In the genomic region with DNA sequence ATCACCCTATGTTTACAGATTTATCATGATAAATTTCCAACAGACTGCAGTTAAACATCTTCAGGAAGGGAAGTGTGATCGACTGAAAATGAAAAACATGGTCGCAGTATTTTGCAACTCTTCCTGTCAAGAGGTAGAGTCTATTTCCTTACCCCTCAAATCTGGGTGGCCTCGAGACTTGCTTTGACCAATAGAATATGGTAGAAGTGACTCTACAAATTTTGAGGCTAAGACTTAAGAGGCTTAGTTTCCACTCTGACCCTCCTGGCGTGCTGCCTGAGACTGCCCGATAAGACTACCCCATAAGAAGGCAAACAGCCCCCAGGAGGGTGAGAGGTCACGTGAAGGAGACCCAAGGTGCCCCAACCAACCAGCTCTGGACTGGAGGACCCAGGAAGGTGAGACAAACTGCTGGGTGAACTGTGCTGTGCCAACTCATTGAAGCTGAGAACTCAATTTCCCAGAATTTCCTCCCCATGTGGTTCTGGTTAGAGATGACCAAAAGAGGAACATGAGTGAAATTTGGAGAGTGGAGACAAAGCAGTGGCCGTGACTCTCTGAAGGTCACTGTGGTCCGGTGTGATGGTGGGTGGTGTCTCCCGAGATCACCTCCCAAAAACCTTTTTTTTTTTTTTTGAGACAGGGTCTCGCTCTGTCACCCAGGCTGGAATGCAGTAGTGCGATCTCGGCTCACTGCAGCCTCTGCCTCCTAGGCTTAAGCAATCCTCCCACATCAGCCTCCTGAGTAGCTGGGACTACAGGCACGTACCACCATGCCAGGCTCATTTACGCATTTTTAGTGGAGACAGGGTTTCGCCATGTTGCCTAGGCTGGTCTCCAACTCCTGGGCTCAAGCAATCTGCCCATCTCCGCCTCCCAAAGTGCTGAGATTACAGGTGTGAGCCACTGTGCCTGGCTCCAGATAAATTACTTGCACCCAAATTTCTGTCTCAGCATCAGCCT, we compare ENCODE assay signal across 1 cellular context.
TF ChIP-seq lines count a peak whose summit lies in the region.

No MANE protein-coding gene starts in this region.

TF ChIP-seq in K562, 482 proteins besides CTCF, POLR2A, EP300 and RAD21 (continues in another document):
- peak; percentile 33; the same call in 1 of the 2 replicates for TF ChIP-seq SMARCA4 (IDR thresholded peaks at IDR 0.05)
- TF ChIP-seq MECOM (CRISPR knock-in tag; IDR thresholded peaks at IDR 0.05): no peak
- no peak for TF ChIP-seq EHMT2 (IDR thresholded peaks at IDR 0.05)
- TF ChIP-seq HNRNPL (IDR thresholded peaks at IDR 0.05; ENCODE audit: low read depth, low read length): no peak
- TF ChIP-seq SNAPC5 (CRISPR knock-in tag; IDR thresholded peaks at IDR 0.05): no peak
- TF ChIP-seq ZNF140 (CRISPR knock-in tag; IDR thresholded peaks at IDR 0.05): no peak
- TF ChIP-seq, protein P1, sequence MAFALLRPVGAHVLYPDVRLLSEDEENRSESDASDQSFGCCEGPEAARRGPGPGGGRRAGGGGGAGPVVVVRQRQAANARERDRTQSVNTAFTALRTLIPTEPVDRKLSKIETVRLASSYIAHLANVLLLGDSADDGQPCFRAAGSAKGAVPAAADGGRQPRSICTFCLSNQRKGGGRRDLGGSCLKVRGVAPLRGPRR (CRISPR knock-in tag; IDR thresholded peaks at IDR 0.05): no peak
- TF ChIP-seq ELF4 (CRISPR knock-in tag; IDR thresholded peaks at IDR 0.05): no peak
- peak; percentile 42; the same call in 1 of the 2 replicates for TF ChIP-seq RAD51 (IDR thresholded peaks at IDR 0.05; ENCODE audit: borderline replicate concordance, low read depth)
- TF ChIP-seq, protein P2, sequence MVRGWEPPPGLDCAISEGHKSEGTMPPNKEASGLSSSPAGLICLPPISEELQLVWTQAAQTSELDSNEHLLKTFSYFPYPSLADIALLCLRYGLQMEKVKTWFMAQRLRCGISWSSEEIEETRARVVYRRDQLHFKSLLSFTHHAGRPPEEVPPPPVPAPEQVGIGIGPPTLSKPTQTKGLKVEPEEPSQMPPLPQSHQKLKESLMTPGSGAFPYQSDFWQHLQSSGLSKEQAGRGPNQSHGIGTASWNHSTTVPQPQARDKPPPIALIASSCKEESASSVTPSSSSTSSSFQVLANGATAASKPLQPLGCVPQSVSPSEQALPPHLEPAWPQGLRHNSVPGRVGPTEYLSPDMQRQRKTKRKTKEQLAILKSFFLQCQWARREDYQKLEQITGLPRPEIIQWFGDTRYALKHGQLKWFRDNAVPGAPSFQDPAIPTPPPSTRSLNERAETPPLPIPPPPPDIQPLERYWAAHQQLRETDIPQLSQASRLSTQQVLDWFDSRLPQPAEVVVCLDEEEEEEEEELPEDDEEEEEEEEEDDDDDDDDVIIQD (CRISPR knock-in tag; IDR thresholded peaks at IDR 0.05): no peak
- no peak for TF ChIP-seq RBM17 (IDR thresholded peaks at IDR 0.05; ENCODE audit: borderline replicate concordance, low read depth, low read length)
- TF ChIP-seq HCFC1 (IDR thresholded peaks at IDR 0.05; ENCODE audit: low read depth, low read length): no peak
- no peak for TF ChIP-seq EZH2 (IDR thresholded peaks at IDR 0.05; ENCODE audit: borderline replicate concordance, low read depth, low read length)
- TF ChIP-seq YBX1 (IDR thresholded peaks at IDR 0.05): no peak
- TF ChIP-seq, protein P3, sequence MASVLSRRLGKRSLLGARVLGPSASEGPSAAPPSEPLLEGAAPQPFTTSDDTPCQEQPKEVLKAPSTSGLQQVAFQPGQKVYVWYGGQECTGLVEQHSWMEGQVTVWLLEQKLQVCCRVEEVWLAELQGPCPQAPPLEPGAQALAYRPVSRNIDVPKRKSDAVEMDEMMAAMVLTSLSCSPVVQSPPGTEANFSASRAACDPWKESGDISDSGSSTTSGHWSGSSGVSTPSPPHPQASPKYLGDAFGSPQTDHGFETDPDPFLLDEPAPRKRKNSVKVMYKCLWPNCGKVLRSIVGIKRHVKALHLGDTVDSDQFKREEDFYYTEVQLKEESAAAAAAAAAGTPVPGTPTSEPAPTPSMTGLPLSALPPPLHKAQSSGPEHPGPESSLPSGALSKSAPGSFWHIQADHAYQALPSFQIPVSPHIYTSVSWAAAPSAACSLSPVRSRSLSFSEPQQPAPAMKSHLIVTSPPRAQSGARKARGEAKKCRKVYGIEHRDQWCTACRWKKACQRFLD (CRISPR knock-in tag; IDR thresholded peaks at IDR 0.05): no peak
- TF ChIP-seq BACH1 (tag; IDR thresholded peaks at IDR 0.05): 0 out of 2 replicates have a peak, but pooled peaks have one; percentile 46
- no peak for TF ChIP-seq U2AF1 (optimal IDR thresholded peaks at IDR 0.05; ENCODE audit: low read depth, low read length)
- TF ChIP-seq, protein P4, sequence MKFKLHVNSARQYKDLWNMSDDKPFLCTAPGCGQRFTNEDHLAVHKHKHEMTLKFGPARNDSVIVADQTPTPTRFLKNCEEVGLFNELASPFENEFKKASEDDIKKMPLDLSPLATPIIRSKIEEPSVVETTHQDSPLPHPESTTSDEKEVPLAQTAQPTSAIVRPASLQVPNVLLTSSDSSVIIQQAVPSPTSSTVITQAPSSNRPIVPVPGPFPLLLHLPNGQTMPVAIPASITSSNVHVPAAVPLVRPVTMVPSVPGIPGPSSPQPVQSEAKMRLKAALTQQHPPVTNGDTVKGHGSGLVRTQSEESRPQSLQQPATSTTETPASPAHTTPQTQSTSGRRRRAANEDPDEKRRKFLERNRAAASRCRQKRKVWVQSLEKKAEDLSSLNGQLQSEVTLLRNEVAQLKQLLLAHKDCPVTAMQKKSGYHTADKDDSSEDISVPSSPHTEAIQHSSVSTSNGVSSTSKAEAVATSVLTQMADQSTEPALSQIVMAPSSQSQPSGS (CRISPR knock-in tag; IDR thresholded peaks at IDR 0.05): no peak
- TF ChIP-seq, protein P5, sequence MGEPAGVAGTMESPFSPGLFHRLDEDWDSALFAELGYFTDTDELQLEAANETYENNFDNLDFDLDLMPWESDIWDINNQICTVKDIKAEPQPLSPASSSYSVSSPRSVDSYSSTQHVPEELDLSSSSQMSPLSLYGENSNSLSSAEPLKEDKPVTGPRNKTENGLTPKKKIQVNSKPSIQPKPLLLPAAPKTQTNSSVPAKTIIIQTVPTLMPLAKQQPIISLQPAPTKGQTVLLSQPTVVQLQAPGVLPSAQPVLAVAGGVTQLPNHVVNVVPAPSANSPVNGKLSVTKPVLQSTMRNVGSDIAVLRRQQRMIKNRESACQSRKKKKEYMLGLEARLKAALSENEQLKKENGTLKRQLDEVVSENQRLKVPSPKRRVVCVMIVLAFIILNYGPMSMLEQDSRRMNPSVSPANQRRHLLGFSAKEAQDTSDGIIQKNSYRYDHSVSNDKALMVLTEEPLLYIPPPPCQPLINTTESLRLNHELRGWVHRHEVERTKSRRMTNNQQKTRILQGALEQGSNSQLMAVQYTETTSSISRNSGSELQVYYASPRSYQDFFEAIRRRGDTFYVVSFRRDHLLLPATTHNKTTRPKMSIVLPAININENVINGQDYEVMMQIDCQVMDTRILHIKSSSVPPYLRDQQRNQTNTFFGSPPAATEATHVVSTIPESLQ (CRISPR knock-in tag; IDR thresholded peaks at IDR 0.05): no peak
- TF ChIP-seq, protein P6, sequence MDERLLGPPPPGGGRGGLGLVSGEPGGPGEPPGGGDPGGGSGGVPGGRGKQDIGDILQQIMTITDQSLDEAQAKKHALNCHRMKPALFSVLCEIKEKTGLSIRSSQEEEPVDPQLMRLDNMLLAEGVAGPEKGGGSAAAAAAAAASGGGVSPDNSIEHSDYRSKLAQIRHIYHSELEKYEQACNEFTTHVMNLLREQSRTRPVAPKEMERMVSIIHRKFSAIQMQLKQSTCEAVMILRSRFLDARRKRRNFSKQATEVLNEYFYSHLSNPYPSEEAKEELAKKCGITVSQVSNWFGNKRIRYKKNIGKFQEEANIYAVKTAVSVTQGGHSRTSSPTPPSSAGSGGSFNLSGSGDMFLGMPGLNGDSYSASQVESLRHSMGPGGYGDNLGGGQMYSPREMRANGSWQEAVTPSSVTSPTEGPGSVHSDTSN (CRISPR knock-in tag; IDR thresholded peaks at IDR 0.05; ENCODE audit: low read depth): no peak
- TF ChIP-seq, protein P6 (tag; conservative IDR thresholded peaks at IDR 0.05; ENCODE audit: low read depth): no peak
- no peak for TF ChIP-seq MCM7 (IDR thresholded peaks at IDR 0.05)
- TF ChIP-seq ATF1 (CRISPR knock-in tag; IDR thresholded peaks at IDR 0.05): no peak
- no peak; the same call in 1 of the 2 replicates for TF ChIP-seq ATF1 (tag; IDR thresholded peaks at IDR 0.05)
- 0 out of 2 replicates have a peak, but pooled peaks have one; percentile 9 for TF ChIP-seq ZNF668 (CRISPR knock-in tag; IDR thresholded peaks at IDR 0.05)
- no peak for TF ChIP-seq KLF13 (tag; IDR thresholded peaks at IDR 0.05; ENCODE audit: borderline replicate concordance, low read depth)
- no peak for TF ChIP-seq DNMT1 (IDR thresholded peaks at IDR 0.05)
- no peak for TF ChIP-seq HOXB6 (CRISPR knock-in tag; IDR thresholded peaks at IDR 0.05; ENCODE audit: borderline replicate concordance)
- peak; percentile 71 for TF ChIP-seq BHLHE40 (IDR thresholded peaks at IDR 0.05; ENCODE audit: low read length)
- TF ChIP-seq ARID1B (IDR thresholded peaks at IDR 0.05): peak; percentile 66
- peak; percentile 61 for TF ChIP-seq RBM39 (optimal IDR thresholded peaks at IDR 0.05; ENCODE audit: low read depth, low read length)
- TF ChIP-seq FOXJ2 (tag; IDR thresholded peaks at IDR 0.05): no peak
- TF ChIP-seq, protein P7, sequence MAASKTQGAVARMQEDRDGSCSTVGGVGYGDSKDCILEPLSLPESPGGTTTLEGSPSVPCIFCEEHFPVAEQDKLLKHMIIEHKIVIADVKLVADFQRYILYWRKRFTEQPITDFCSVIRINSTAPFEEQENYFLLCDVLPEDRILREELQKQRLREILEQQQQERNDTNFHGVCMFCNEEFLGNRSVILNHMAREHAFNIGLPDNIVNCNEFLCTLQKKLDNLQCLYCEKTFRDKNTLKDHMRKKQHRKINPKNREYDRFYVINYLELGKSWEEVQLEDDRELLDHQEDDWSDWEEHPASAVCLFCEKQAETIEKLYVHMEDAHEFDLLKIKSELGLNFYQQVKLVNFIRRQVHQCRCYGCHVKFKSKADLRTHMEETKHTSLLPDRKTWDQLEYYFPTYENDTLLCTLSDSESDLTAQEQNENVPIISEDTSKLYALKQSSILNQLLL (CRISPR knock-in tag; IDR thresholded peaks at IDR 0.05; ENCODE audit: borderline replicate concordance): no peak
- peak; percentile 48 for TF ChIP-seq RBBP5 (IDR thresholded peaks at IDR 0.05; ENCODE audit: borderline replicate concordance, insufficient read depth, low read length, poor library complexity, severe bottlenecking)
- TF ChIP-seq BRD9 (IDR thresholded peaks at IDR 0.05; ENCODE audit: low read depth, partially characterized antibody): no peak
- TF ChIP-seq GABPA (tag; conservative IDR thresholded peaks at IDR 0.05; ENCODE audit: low read depth): peak; percentile 30; the same call in 1 of the 2 replicates
- no peak for TF ChIP-seq PML (IDR thresholded peaks at IDR 0.05; ENCODE audit: low read length)
- no peak for TF ChIP-seq ZBTB17 (CRISPR knock-in tag; IDR thresholded peaks at IDR 0.05)
- TF ChIP-seq, protein P8, sequence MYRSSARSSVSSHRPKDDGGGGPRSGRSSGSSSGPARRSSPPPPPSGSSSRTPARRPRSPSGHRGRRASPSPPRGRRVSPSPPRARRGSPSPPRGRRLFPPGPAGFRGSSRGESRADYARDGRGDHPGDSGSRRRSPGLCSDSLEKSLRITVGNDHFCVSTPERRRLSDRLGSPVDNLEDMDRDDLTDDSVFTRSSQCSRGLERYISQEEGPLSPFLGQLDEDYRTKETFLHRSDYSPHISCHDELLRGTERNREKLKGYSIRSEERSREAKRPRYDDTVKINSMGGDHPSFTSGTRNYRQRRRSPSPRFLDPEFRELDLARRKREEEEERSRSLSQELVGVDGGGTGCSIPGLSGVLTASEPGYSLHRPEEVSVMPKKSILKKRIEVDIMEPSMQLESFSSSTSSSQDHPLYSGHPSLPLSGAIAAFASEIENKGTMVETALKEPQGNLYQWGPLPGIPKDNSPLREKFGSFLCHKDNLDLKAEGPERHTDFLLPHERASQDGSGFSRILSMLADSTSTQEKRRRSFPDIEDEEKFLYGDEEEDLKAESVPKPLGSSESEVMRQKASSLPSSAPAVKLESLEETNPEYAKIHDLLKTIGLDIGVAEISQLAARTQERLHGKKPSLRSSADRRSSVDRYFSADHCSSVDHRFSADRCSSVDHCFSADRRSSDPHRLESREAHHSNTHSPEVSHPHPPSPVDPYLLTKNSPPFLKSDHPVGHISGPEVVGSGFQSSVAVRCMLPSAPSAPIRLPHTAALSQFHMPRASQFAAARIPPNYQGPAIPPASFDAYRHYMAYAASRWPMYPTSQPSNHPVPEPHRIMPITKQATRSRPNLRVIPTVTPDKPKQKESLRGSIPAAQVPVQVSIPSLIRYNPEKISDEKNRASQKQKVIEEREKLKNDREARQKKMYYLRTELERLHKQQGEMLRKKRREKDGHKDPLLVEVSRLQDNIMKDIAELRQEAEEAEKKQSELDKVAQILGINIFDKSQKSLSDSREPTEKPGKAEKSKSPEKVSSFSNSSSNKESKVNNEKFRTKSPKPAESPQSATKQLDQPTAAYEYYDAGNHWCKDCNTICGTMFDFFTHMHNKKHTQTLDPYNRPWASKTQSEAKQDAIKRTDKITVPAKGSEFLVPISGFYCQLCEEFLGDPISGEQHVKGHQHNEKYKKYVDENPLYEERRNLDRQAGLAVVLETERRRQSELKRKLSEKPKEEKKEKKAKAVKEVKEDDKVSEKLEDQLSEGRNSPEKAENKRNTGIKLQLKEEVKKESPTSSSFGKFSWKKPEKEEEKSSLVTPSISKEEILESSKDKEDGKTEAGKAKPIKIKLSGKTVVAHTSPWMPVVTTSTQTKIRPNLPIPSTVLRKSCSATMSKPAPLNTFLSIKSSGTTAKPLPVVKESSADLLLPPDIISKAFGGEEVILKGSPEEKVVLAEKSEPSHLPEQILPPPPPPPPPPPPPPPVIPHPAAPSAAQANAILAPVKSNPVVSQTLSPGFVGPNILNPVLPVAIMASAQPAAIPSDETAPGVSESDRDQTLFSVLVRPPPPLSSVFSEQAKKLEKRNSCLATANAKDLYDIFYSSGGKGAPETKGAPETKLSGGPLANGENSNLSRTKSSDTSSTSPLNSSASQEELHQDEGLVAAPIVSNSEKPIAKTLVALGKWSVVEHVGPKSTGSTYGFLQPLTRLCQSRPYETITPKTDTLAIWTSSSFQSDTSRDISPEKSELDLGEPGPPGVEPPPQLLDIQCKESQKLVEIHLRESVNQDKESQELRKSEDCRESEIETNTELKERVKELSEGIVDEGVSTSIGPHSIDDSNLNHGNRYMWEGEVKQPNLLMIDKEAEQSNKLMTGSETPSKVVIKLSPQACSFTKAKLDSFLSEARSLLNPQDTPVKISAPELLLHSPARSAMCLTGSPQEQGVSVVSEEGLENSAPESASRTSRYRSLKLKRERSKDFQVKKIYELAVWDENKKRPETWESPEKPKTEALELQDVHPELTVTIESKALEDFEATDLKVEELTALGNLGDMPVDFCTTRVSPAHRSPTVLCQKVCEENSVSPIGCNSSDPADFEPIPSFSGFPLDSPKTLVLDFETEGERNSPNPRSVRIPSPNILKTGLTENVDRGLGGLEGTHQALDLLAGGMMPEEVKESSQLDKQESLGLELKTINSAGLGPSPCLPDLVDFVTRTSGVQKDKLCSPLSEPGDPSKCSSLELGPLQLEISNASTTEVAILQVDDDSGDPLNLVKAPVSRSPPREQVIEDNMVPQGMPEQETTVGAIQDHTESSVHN (IDR thresholded peaks at IDR 0.05; ENCODE audit: borderline replicate concordance in 1 of 2, low read depth in 1 of 2): no peak
- 0 out of 2 replicates have a peak, but pooled peaks have one; percentile 22 for TF ChIP-seq ZEB2 (IDR thresholded peaks at IDR 0.05)
